1 cellular context compared by ENCODE assay signal in the genomic region with DNA sequence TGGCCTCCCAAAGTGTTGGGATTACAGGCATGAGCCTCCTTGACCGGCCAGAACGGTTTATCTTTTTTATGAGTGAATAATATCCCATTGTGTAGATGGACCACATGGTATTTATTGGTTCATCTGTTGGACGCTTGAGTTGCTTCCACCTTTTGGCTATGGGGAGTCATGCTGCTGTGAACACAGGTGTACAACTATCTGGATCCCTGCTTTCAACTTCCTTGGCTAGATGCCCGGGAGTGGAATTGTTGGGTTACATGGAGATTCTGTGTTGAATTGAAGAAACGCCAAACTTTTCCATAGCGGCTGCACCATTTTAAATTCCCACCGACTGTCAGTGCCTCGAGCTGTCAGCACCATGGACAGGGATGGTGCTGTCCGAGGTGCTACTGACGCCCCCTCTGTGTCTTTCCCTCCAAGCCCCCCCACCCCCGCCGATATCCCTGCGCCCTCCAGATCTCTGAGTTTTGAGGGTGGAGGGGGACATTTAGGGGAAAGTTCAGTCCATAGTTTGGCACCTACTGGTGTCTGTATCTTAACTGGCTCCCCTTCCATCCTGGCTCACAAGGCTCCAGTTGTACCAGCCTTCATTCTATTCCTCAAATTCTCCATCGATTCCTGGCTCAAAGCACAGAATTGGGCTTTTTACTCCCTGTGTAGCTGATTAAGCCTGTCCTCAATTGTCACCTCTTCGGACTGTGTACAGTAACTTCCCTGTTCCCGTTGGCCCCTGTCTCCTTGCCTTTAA.
TF ChIP-seq lines count a peak whose summit lies in the region.

No MANE protein-coding gene starts in this region.

TF ChIP-seq in HepG2, 621 proteins besides CTCF, POLR2A, EP300 and RAD21 (continued from another document):
- TF ChIP-seq SP1 (IDR thresholded peaks at IDR 0.05) (no peak), SP1 (CRISPR knock-in tag; IDR thresholded peaks at IDR 0.05) (peak; percentile 69; the same call in 1 of the 2 replicates), KDM5A (IDR thresholded peaks at IDR 0.05; ENCODE audit: borderline replicate concordance, low read length) (no peak), NFATC3 (CRISPR knock-in tag; IDR thresholded peaks at IDR 0.05) (no peak; the same call in 1 of the 2 replicates), HNF4G (IDR thresholded peaks at IDR 0.05; ENCODE audit: borderline replicate concordance, low read depth, low read length) (no peak), HNF4G (CRISPR knock-in tag; IDR thresholded peaks at IDR 0.05; ENCODE audit: borderline replicate concordance, low read depth) (no peak), HOXD1 (CRISPR knock-in tag; IDR thresholded peaks at IDR 0.05) (peak; percentile 98), ZNF34 (CRISPR knock-in tag; IDR thresholded peaks at IDR 0.05; ENCODE audit: borderline replicate concordance) (no peak), ZNF232 (CRISPR knock-in tag; IDR thresholded peaks at IDR 0.05; ENCODE audit: borderline replicate concordance) (peak; percentile 100), ZNF616 (CRISPR knock-in tag; IDR thresholded peaks at IDR 0.05; ENCODE audit: low read depth) (peak; percentile 95), TAF15 (IDR thresholded peaks at IDR 0.05; ENCODE audit: low read depth, low read length, poor library complexity, severe bottlenecking) (no peak), MED8 (CRISPR knock-in tag; IDR thresholded peaks at IDR 0.05; ENCODE audit: insufficient replicate concordance) (no peak), FOXM1 (CRISPR knock-in tag; IDR thresholded peaks at IDR 0.05) (peak; percentile 98), GTF2F1 (IDR thresholded peaks at IDR 0.05; ENCODE audit: low read length) (no peak), ZSCAN30 (CRISPR knock-in tag; IDR thresholded peaks at IDR 0.05) (peak; percentile 94), PAX8 (CRISPR knock-in tag; IDR thresholded peaks at IDR 0.05; ENCODE audit: borderline replicate concordance) (peak; percentile 93; the same call in 1 of the 2 replicates), ZNF431 (CRISPR knock-in tag; IDR thresholded peaks at IDR 0.05; ENCODE audit: borderline replicate concordance, low read depth) (peak; percentile 96), ZNF224 (CRISPR knock-in tag; IDR thresholded peaks at IDR 0.05) (no peak), ISX (CRISPR knock-in tag; conservative IDR thresholded peaks at IDR 0.05) (peak; percentile 99), SP4 (CRISPR knock-in tag; IDR thresholded peaks at IDR 0.05) (peak; percentile 72), ZNF121 (CRISPR knock-in tag; IDR thresholded peaks at IDR 0.05) (no peak)
- TF ChIP-seq, protein P1, sequence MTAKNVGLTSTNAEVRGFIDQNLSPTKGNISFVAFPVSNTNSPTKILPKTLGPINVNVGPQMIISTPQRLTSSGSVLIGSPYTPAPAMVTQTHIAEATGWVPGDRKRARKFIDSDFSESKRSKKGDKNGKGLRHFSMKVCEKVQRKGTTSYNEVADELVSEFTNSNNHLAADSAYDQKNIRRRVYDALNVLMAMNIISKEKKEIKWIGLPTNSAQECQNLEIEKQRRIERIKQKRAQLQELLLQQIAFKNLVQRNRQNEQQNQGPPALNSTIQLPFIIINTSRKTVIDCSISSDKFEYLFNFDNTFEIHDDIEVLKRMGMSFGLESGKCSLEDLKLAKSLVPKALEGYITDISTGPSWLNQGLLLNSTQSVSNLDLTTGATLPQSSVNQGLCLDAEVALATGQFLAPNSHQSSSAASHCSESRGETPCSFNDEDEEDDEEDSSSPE (CRISPR knock-in tag; IDR thresholded peaks at IDR 0.05) = peak; percentile 68
- TF ChIP-seq, protein P2, sequence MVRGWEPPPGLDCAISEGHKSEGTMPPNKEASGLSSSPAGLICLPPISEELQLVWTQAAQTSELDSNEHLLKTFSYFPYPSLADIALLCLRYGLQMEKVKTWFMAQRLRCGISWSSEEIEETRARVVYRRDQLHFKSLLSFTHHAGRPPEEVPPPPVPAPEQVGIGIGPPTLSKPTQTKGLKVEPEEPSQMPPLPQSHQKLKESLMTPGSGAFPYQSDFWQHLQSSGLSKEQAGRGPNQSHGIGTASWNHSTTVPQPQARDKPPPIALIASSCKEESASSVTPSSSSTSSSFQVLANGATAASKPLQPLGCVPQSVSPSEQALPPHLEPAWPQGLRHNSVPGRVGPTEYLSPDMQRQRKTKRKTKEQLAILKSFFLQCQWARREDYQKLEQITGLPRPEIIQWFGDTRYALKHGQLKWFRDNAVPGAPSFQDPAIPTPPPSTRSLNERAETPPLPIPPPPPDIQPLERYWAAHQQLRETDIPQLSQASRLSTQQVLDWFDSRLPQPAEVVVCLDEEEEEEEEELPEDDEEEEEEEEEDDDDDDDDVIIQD (CRISPR knock-in tag; IDR thresholded peaks at IDR 0.05; ENCODE audit: low read depth) = peak; percentile 91
TF ChIP-seq in HepG2: peak in this region for 432.
